Comparison of ENCODE assay signal across 17 cellular contexts in genomic region chr10:34078017-34078416, GRCh38.
DNase-seq lines count a peak whose midpoint lies in the region; ATAC-seq and TF ChIP-seq lines count a peak whose summit lies in the region.
"Had no signal": no experiment of that assay in that cellular context is flagged by ENCODE, and none has a peak within 500 bp of the region (broad histone marks: within the 10 kb centered on the region; RNA-seq: fewer than 3 reads in every experiment).

No MANE protein-coding gene starts in this region.

- H2AFZ ChIP-seq in GM23338: no peak overlapping the region

- no peaks in the 10 kb centered on the region for H3K79me2 ChIP-seq in GM23338 (replicated peaks; ENCODE audit: insufficient read depth)

- peaks cover 4% of the 10 kb centered on the region; the same call in 1 of the 2 replicates for H3K9me2 ChIP-seq in GM23338 (ENCODE audit: insufficient read depth)

- no peaks in the 10 kb centered on the region for H4K20me1 ChIP-seq in GM23338 (replicated peaks; ENCODE audit: insufficient read depth)

- H3K4me3 ChIP-seq in A673 (ENCODE audit: low read depth, low read length, poor library complexity, severe bottlenecking) (no peak overlapping the region), GM23338 (no peak overlapping the region), ascending aorta (no peak overlapping the region)
- H3K4me3 ChIP-seq: sigmoid colon had no signal

- TF ChIP-seq CTCF in A673 (conservative IDR thresholded peaks at IDR 0.05; ENCODE audit: low read depth, low read length): peak; percentile 36
- TF ChIP-seq CTCF in GM23338 (conservative IDR thresholded peaks at IDR 0.05; ENCODE audit: low read depth in 2 of 2): peak; percentile 36 to 51
- no peak for TF ChIP-seq CTCF in ascending aorta (IDR thresholded peaks at IDR 0.05)
- TF ChIP-seq CTCF in foreskin keratinocyte (conservative IDR thresholded peaks at IDR 0.05): peak; percentile 32
- TF ChIP-seq CTCF in WTC11 (IDR thresholded peaks at IDR 0.05): no peak

- H3K4me1 Mint-ChIP-seq in GM23338: no peaks in the 10 kb centered on the region
- no peaks in the 10 kb centered on the region for H3K4me1 Mint-ChIP-seq in activated T-cell treated with anti-CD3 and anti-CD28 coated beads, Interleukin-2, amount 50 U/mL, for 72 hours (ENCODE audit: low read depth)
- H3K4me1 Mint-ChIP-seq in WTC11: no peaks in the 10 kb centered on the region
- H3K4me1 Mint-ChIP-seq: stimulated activated naive CD8-positive, alpha-beta T cell treated with anti-CD3 and anti-CD28 coated beads, Interleukin-15, amount 100 ng/mL, for 72 hours had no signal

- H3F3A ChIP-seq in GM23338 (replicated peaks; ENCODE audit: low read depth): no peaks in the 10 kb centered on the region

- ATAC-seq in GM23338 (no peak), foreskin keratinocyte (no peak), WTC11 (no peak)
- no peak for ATAC-seq in activated T-cell treated with anti-CD3 and anti-CD28 coated beads, Interleukin-2, amount 50 U/mL, for 72 hours (replicated peaks in 1 of 2)
- ATAC-seq: left lobe of liver; stimulated activated naive CD8-positive, alpha-beta T cell treated with anti-CD3 and anti-CD28 coated beads, Interleukin-15, amount 100 ng/mL, for 72 hours had no signal

- CTCF ChIA-PET in A673 (lab: Charles Lee) (no interaction called here), WTC11 (lab: Charles Lee) (interaction anchor here (0.6 kb wide), 1 partner anchor 212 kb away, joined by 3 read pairs; no protein-coding TSS in a partner anchor)

- POLR2A ChIA-PET in A673 (lab: Charles Lee; ENCODE audit: low non-redundant PET) (interaction anchor here (0.6 kb wide), 1 partner anchor 885 kb away, joined by 3 read pairs; no protein-coding TSS in a partner anchor), WTC11 (lab: Charles Lee) (no interaction called here)

- BruUV-seq in A673 (replicated peaks; lab: Mats Ljungman, UMichigan): no TSS peak

- H3K36me3 Mint-ChIP-seq in GM23338 (ENCODE audit: low read depth) (no peaks in the 10 kb centered on the region; the same call in 2 of the 3 replicates), WTC11 (no peaks in the 10 kb centered on the region)
- peaks cover 0 to 1% of the 10 kb centered on the region in 2 donors for H3K36me3 Mint-ChIP-seq in activated T-cell treated with anti-CD3 and anti-CD28 coated beads, Interleukin-2, amount 50 U/mL, for 72 hours (ENCODE audit: insufficient read depth in 2 of 2)

- H3K4me3 Mint-ChIP-seq in GM23338 (no peak overlapping the region), WTC11 (no peak overlapping the region)
- no peak overlapping the region for H3K4me3 Mint-ChIP-seq in activated T-cell treated with anti-CD3 and anti-CD28 coated beads, Interleukin-2, amount 50 U/mL, for 72 hours
- H3K4me3 Mint-ChIP-seq: stimulated activated naive CD8-positive, alpha-beta T cell treated with anti-CD3 and anti-CD28 coated beads, Interleukin-15, amount 100 ng/mL, for 72 hours had no signal

- intact Hi-C loops in A673 (cut with micrococcal nuclease; ENCODE audit: unreplicated experiment): loop anchor here (10.0 kb wide), 1 partner anchor 743 kb away; the partner anchor contains the start of gene NRP1
- intact Hi-C loops in ascending aorta (cut with DNase I): loop anchor here (5.0 kb wide), 2 partner anchors 121 to 204 kb away; no protein-coding TSS in a partner anchor

- H3K9me3 ChIP-seq in A673 (ENCODE audit: low read depth, low read length, poor library complexity, severe bottlenecking) (no peaks in the 10 kb centered on the region), ascending aorta (no peaks in the 10 kb centered on the region)

- no peak overlapping the region for H3K4me2 ChIP-seq in GM23338
- H3K4me2 ChIP-seq: KMS-11 had no signal

- H3K4me1 ChIP-seq in A673 (ENCODE audit: insufficient read depth, low read length, poor library complexity, severe bottlenecking): no peaks in the 10 kb centered on the region
- H3K4me1 ChIP-seq in GM23338 (ENCODE audit: insufficient read depth): no peaks in the 10 kb centered on the region
- H3K4me1 ChIP-seq in ascending aorta: peaks cover 7 to 13% of the 10 kb centered on the region in 2 donors
- H3K4me1 ChIP-seq in foreskin keratinocyte: no peaks in the 10 kb centered on the region
- H3K4me1 ChIP-seq: sigmoid colon had no signal

- H3K27ac ChIP-seq in A673 (ENCODE audit: low read depth, low read length, poor library complexity, severe bottlenecking): no peak overlapping the region
- H3K27ac ChIP-seq in GM23338 (ENCODE audit: low read depth): no peak overlapping the region
- peak overlapping the region; percentile 62 to 77 for H3K27ac ChIP-seq in ascending aorta
- H3K27ac ChIP-seq in foreskin keratinocyte: no peak overlapping the region
- H3K27ac ChIP-seq: KMS-11 had no signal

- no peak for DNase-seq in A673 (ENCODE audit: low spot score)
- no peak for DNase-seq in GM23338 (ENCODE audit: low spot score)
- DNase-seq in ascending aorta (ENCODE audit: low spot score in 2 of 2): no peak
- DNase-seq in foreskin keratinocyte: no peak
- no peak for DNase-seq in activated T-cell treated with anti-CD3 and anti-CD28 coated beads, Interleukin-2, amount 50 U/mL, for 72 hours
- DNase-seq in iPS-NIHi11 (ENCODE audit: low spot score): no peak
- DNase-seq in WTC11 (ENCODE audit: low spot score): no peak
- no peak for DNase-seq in GF-D8 (lab: John Stamatoyannopoulos, UW)
- DNase-seq: activated CD4-positive, CD25-positive, alpha-beta regulatory T cell treated with anti-CD3 and anti-CD28 coated beads, Interleukin-2, amount 50 U/mL, for 72 hours; COR-L47; NCI-H1105; occipital lobe; sigmoid colon; stimulated activated CD4-positive, alpha-beta T cell treated with anti-CD3 and anti-CD28 coated beads, Interleukin-1b, Interleukin-23, amount 100 ng/mL, for 48 hours; stimulated activated naive CD8-positive, alpha-beta T cell treated with anti-CD3 and anti-CD28 coated beads, Interleukin-15, amount 100 ng/mL, for 72 hours had no signal

- no peak overlapping the region for H3K27ac Mint-ChIP-seq in GM23338
- H3K27ac Mint-ChIP-seq in activated T-cell treated with anti-CD3 and anti-CD28 coated beads, Interleukin-2, amount 50 U/mL, for 72 hours: no peak overlapping the region
- H3K27ac Mint-ChIP-seq in WTC11: no peak overlapping the region
- H3K27ac Mint-ChIP-seq: stimulated activated naive CD8-positive, alpha-beta T cell treated with anti-CD3 and anti-CD28 coated beads, Interleukin-15, amount 100 ng/mL, for 72 hours had no signal

- H3K36me3 ChIP-seq in A673 (ENCODE audit: insufficient read depth, low read length, poor library complexity, severe bottlenecking): no peaks in the 10 kb centered on the region
- H3K36me3 ChIP-seq in GM23338 (ENCODE audit: insufficient read depth): no peaks in the 10 kb centered on the region
- no peaks in the 10 kb centered on the region for H3K36me3 ChIP-seq in ascending aorta
- H3K36me3 ChIP-seq: sigmoid colon had no signal

- H3K27me3 ChIP-seq in A673 (replicated peaks; ENCODE audit: insufficient read depth, low read depth, low read length, poor library complexity): no peaks in the 10 kb centered on the region
- H3K27me3 ChIP-seq in GM23338 (ENCODE audit: insufficient read depth): no peaks in the 10 kb centered on the region
- no peaks in the 10 kb centered on the region for H3K27me3 ChIP-seq in ascending aorta
- no peaks in the 10 kb centered on the region for H3K27me3 ChIP-seq in foreskin keratinocyte
- H3K27me3 ChIP-seq: sigmoid colon had no signal

- H3K27me3 Mint-ChIP-seq in GM23338 (ENCODE audit: insufficient read depth, low read depth, poor library complexity) (peaks cover 6% of the 10 kb centered on the region), WTC11 (ENCODE audit: low read depth) (no peaks in the 10 kb centered on the region)
- no peaks in the 10 kb centered on the region for H3K27me3 Mint-ChIP-seq in activated T-cell treated with anti-CD3 and anti-CD28 coated beads, Interleukin-2, amount 50 U/mL, for 72 hours (ENCODE audit: low read depth)

- no peaks in the 10 kb centered on the region for H3K9me3 Mint-ChIP-seq in GM23338
- H3K9me3 Mint-ChIP-seq in activated T-cell treated with anti-CD3 and anti-CD28 coated beads, Interleukin-2, amount 50 U/mL, for 72 hours: peaks cover 0 to 2% of the 10 kb centered on the region in 2 donors
- peaks cover 7% of the 10 kb centered on the region for H3K9me3 Mint-ChIP-seq in WTC11

TF ChIP-seq in GM23338, 12 proteins besides CTCF, POLR2A, EP300 and RAD21 (continues in another document):
- TF ChIP-seq ZNF331 (CRISPR knock-in tag; IDR thresholded peaks at IDR 0.05; ENCODE audit: low read depth) (no peak), EZH2 (IDR thresholded peaks at IDR 0.05; ENCODE audit: low read depth, unreplicated experiment) (no peak), JUNB (IDR thresholded peaks at IDR 0.05; ENCODE audit: unreplicated experiment) (no peak), ETS1 (IDR thresholded peaks at IDR 0.05) (no peak), STAT1 (IDR thresholded peaks at IDR 0.05; ENCODE audit: unreplicated experiment) (no peak), EZH2phosphoT487 (IDR thresholded peaks at IDR 0.05; ENCODE audit: unreplicated experiment) (no peak), POLR2AphosphoS5 (IDR thresholded peaks at IDR 0.05; ENCODE audit: low read depth) (no peak)

TF ChIP-seq in WTC11, 78 proteins besides CTCF, POLR2A, EP300 and RAD21 (continues in another document):
- TF ChIP-seq JAZF1 (CRISPR knock-in tag; IDR thresholded peaks at IDR 0.05): no peak
- no peak for TF ChIP-seq NR1H2 (CRISPR knock-in tag; IDR thresholded peaks at IDR 0.05)
- no peak for TF ChIP-seq MXD4 (CRISPR knock-in tag; IDR thresholded peaks at IDR 0.05; ENCODE audit: borderline replicate concordance)
- no peak for TF ChIP-seq NFYB (CRISPR knock-in tag; conservative IDR thresholded peaks at IDR 0.05; ENCODE audit: low read depth)
- no peak for TF ChIP-seq ATF1 (CRISPR knock-in tag; IDR thresholded peaks at IDR 0.05)
- TF ChIP-seq GTF2I (CRISPR knock-in tag; conservative IDR thresholded peaks at IDR 0.05): no peak
- no peak for TF ChIP-seq SMAD4 (CRISPR knock-in tag; IDR thresholded peaks at IDR 0.05)
- no peak for TF ChIP-seq ZNF416 (CRISPR knock-in tag; IDR thresholded peaks at IDR 0.05)
- no peak for TF ChIP-seq MAX (CRISPR knock-in tag; IDR thresholded peaks at IDR 0.05)
- TF ChIP-seq GABPB1 (CRISPR knock-in tag; IDR thresholded peaks at IDR 0.05): no peak

Comparison
In these comparisons a context has a peak if more than half of its experiments do, and no peak if none do; other contexts are left out.
1. H3K27ac ChIP-seq: peak in ascending aorta (2 of 2); none in A673 (single experiment), GM23338 (single experiment) and foreskin keratinocyte (single experiment).
2. CTCF ChIP-seq: peak in A673 (single experiment), GM23338 (2 of 2) and foreskin keratinocyte (single experiment); none in ascending aorta (0 of 3) and WTC11 (single experiment).